In the genomic region with DNA sequence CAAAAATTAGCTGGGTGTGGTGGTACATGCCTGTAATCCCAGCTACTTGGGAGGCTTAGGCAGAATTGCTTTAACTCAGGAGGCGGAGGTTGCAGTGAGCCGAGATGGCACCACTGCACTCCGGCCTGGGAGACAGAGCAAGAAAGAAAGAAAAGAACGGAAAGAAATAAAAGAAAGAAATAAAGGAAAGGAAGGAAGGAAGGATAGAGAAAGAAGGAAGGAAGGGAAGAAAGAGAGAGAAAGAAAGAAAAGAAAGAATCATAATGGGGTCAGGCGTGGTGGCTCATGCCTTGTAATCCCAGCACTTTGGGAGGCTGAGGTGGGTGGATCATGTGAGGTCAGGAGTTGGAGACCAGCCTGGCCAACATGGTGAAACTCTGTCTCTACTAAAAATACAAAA, we compare ENCODE assay signal across 7 cellular contexts. TPM values are rescaled to one million over a fixed set of nuclear protein-coding genes. Genes with fewer than 3 reads are reported as not detected.
A peak's percentile ranks its signal among the peaks of the same experiment; 100 is the strongest.
DNase-seq lines count a peak whose midpoint lies in the region; ATAC-seq, FAIRE-seq and TF ChIP-seq lines count a peak whose summit lies in the region.
"Not testable (repeated sequence)": the region's sequence is repeated elsewhere in the genome, so short reads cannot be mapped to it uniquely, and the experiment has no call there.

No MANE protein-coding gene starts in this region.

- intact Hi-C loops in K562 (cut with micrococcal nuclease): not testable (repeated sequence)
- intact Hi-C loops in esophagus squamous epithelium (cut with DNase I): loop anchor here (5.0 kb wide), 1 partner anchor 49 kb away; no protein-coding TSS in a partner anchor

- not testable (repeated sequence) for H3K27ac Mint-ChIP-seq in GM23338
- H3K27ac Mint-ChIP-seq in activated T-cell treated with anti-CD3 and anti-CD28 coated beads, Interleukin-2, amount 50 U/mL, for 72 hours: peak overlapping the region; percentile 89
- H3K27ac Mint-ChIP-seq in progenitor cell of endocrine pancreas: peak overlapping the region; percentile 38
- H3K27ac Mint-ChIP-seq in stimulated activated naive B cell treated with anti-CD40 and anti-IgM and Interleukin-4, amounts not matched to agents 10 μg/mL and 1 μg/mL and 100 μg/mL, for 72 hours: peak overlapping the region; percentile 1

- not testable (repeated sequence) for H3K36me3 ChIP-seq in GM23338 (ENCODE audit: insufficient read depth); SK-N-SH (replicated peaks in 1 of 2; ENCODE audit: control insufficient read depth in 1 of 2, insufficient read depth in 2 of 2, low read length in 1 of 2); K562 (ENCODE audit: control insufficient read depth, insufficient read depth, low read length); esophagus squamous epithelium

- H3K4me3 Mint-ChIP-seq in GM23338; activated T-cell treated with anti-CD3 and anti-CD28 coated beads, Interleukin-2, amount 50 U/mL, for 72 hours; progenitor cell of endocrine pancreas (ENCODE audit: low read depth); stimulated activated naive B cell treated with anti-CD40 and anti-IgM and Interleukin-4, amounts not matched to agents 10 μg/mL and 1 μg/mL and 100 μg/mL, for 72 hours: not testable (repeated sequence)

- H3K27me3 Mint-ChIP-seq in GM23338 (ENCODE audit: insufficient read depth, low read depth, poor library complexity); activated T-cell treated with anti-CD3 and anti-CD28 coated beads, Interleukin-2, amount 50 U/mL, for 72 hours (ENCODE audit: low read depth); progenitor cell of endocrine pancreas; stimulated activated naive B cell treated with anti-CD40 and anti-IgM and Interleukin-4, amounts not matched to agents 10 μg/mL and 1 μg/mL and 100 μg/mL, for 72 hours: not testable (repeated sequence)

- not testable (repeated sequence) for H4K20me1 ChIP-seq in GM23338 (replicated peaks; ENCODE audit: insufficient read depth); SK-N-SH (ENCODE audit: insufficient read depth); K562 (replicated peaks; ENCODE audit: control insufficient read depth, insufficient read depth, low read length)

- BruUV-seq in K562 (replicated peaks; lab: Mats Ljungman, UMichigan): not testable (repeated sequence)

- not testable (repeated sequence) for FAIRE-seq in K562 (lab: Jason Lieb, UNC)

- TF ChIP-seq CTCF in GM23338 (conservative IDR thresholded peaks at IDR 0.05; ENCODE audit: low read depth in 2 of 2); SK-N-SH (IDR thresholded peaks at IDR 0.05); K562 (IDR thresholded peaks at IDR 0.05 in 2 of 3, conservative IDR thresholded peaks at IDR 0.05 in 1 of 3; ENCODE audit: insufficient read depth in 2 of 3, low read depth in 1 of 3, low read length in 3 of 3); esophagus squamous epithelium (IDR thresholded peaks at IDR 0.05); progenitor cell of endocrine pancreas (IDR thresholded peaks at IDR 0.05; ENCODE audit: unreplicated experiment): not testable (repeated sequence)

- H3K9me2 ChIP-seq in GM23338 (ENCODE audit: insufficient read depth); SK-N-SH: not testable (repeated sequence)

- H3K9ac ChIP-seq in SK-N-SH; K562 (ENCODE audit: insufficient read depth in 1 of 2, low read depth in 2 of 2, low read length in 2 of 2): not testable (repeated sequence)

- not testable (repeated sequence) for H3K27ac ChIP-seq in GM23338 (ENCODE audit: low read depth); K562 (ENCODE audit: extremely low read depth, low read depth, low read length)
- H3K27ac ChIP-seq in SK-N-SH (ENCODE audit: low read depth in 2 of 2, low read length in 1 of 2) (peak overlapping the region in 1 of 2 experiments; percentile 64; a peak in 1 of 4 replicates), esophagus squamous epithelium (peak overlapping the region in 3 of 4 donors; percentile 36 to 57 (median 50))

- TF ChIP-seq RAD21 in SK-N-SH (IDR thresholded peaks at IDR 0.05; ENCODE audit: low read length); K562 (CRISPR knock-in tag; conservative IDR thresholded peaks at IDR 0.05 in 1 of 2, IDR thresholded peaks at IDR 0.05 in 1 of 2): not testable (repeated sequence)

- H3F3A ChIP-seq in GM23338 (replicated peaks; ENCODE audit: low read depth); SK-N-SH (replicated peaks; ENCODE audit: insufficient read depth): not testable (repeated sequence)

- H3K4me2 ChIP-seq in GM23338; SK-N-SH; K562 (ENCODE audit: insufficient read depth, low read length): not testable (repeated sequence)

- POLR2A ChIA-PET in SK-N-SH (lab: Yijun Ruan, JAX): not testable (repeated sequence)
- POLR2A ChIA-PET in K562 (lab: Yijun Ruan, JAX): interaction anchor here (1.2 kb wide), 2 partner anchors 9 to 53 kb away, joined by 3 to 4 read pairs; no protein-coding TSS in a partner anchor

- not testable (repeated sequence) for H3K4me3 ChIP-seq in GM23338; SK-N-SH (ENCODE audit: low read depth in 2 of 2, low read length in 1 of 2); K562; esophagus squamous epithelium

- not testable (repeated sequence) for H3K4me1 ChIP-seq in GM23338 (ENCODE audit: insufficient read depth); SK-N-SH (ENCODE audit: control insufficient read depth in 1 of 2, insufficient read depth in 2 of 2, low read depth in 1 of 2, low read length in 1 of 2); K562 (replicated peaks in 1 of 2; ENCODE audit: control insufficient read depth in 2 of 2, insufficient read depth in 2 of 2, low read length in 2 of 2)
- peaks cover 5 to 47% (median 10%) of the 10 kb centered on the region in 3 donors for H3K4me1 ChIP-seq in esophagus squamous epithelium

- H3K36me3 Mint-ChIP-seq in GM23338 (ENCODE audit: low read depth); activated T-cell treated with anti-CD3 and anti-CD28 coated beads, Interleukin-2, amount 50 U/mL, for 72 hours (ENCODE audit: insufficient read depth in 2 of 2); progenitor cell of endocrine pancreas (ENCODE audit: insufficient read depth); stimulated activated naive B cell treated with anti-CD40 and anti-IgM and Interleukin-4, amounts not matched to agents 10 μg/mL and 1 μg/mL and 100 μg/mL, for 72 hours: not testable (repeated sequence)

- not testable (repeated sequence) for H3K9me3 ChIP-seq in SK-N-SH; K562 (replicated peaks; ENCODE audit: control insufficient read depth, insufficient read depth, low read depth, low read length); esophagus squamous epithelium

- not testable (repeated sequence) for H3K9me3 Mint-ChIP-seq in GM23338; activated T-cell treated with anti-CD3 and anti-CD28 coated beads, Interleukin-2, amount 50 U/mL, for 72 hours; progenitor cell of endocrine pancreas (ENCODE audit: low read depth); stimulated activated naive B cell treated with anti-CD40 and anti-IgM and Interleukin-4, amounts not matched to agents 10 μg/mL and 1 μg/mL and 100 μg/mL, for 72 hours

- not testable (repeated sequence) for H3K4me1 Mint-ChIP-seq in GM23338; activated T-cell treated with anti-CD3 and anti-CD28 coated beads, Interleukin-2, amount 50 U/mL, for 72 hours (ENCODE audit: low read depth); progenitor cell of endocrine pancreas (ENCODE audit: low read depth)
- peaks cover 14 to 36% of the 10 kb centered on the region in 2 donors for H3K4me1 Mint-ChIP-seq in stimulated activated naive B cell treated with anti-CD40 and anti-IgM and Interleukin-4, amounts not matched to agents 10 μg/mL and 1 μg/mL and 100 μg/mL, for 72 hours

- ATAC-seq in GM23338; activated T-cell treated with anti-CD3 and anti-CD28 coated beads, Interleukin-2, amount 50 U/mL, for 72 hours (replicated peaks in 1 of 2); K562; stimulated activated naive B cell treated with anti-CD40 and anti-IgM and Interleukin-4, amounts not matched to agents 10 μg/mL and 1 μg/mL and 100 μg/mL, for 72 hours (replicated peaks): not testable (repeated sequence)

- CTCF ChIA-PET in SK-N-SH (lab: Yijun Ruan, JAX): interaction anchor here (0.7 to 1.3 kb wide), 3 partner anchors 30 to 69 kb away, joined by 3 to 4 read pairs (median 3); no protein-coding TSS in a partner anchor
- CTCF ChIA-PET in K562 (lab: Yijun Ruan, JAX; ENCODE audit: low intra/inter-chr PET ratio): not testable (repeated sequence)

- TF ChIP-seq EP300 in SK-N-SH (IDR thresholded peaks at IDR 0.05; ENCODE audit: borderline replicate concordance in 1 of 2, low read depth in 1 of 2, low read length in 1 of 2); K562 (IDR thresholded peaks at IDR 0.05; ENCODE audit: low read length): not testable (repeated sequence)

- not testable (repeated sequence) for H3K9me1 ChIP-seq in K562 (ENCODE audit: control insufficient read depth, insufficient read depth, low read length)

- in situ Hi-C loops in K562 (cut with MboI): loop anchor here (5.0 to 25.0 kb wide), 3 partner anchors 59 to 974 kb away; no protein-coding TSS in a partner anchor

- H3K79me2 ChIP-seq in GM23338 (replicated peaks; ENCODE audit: insufficient read depth); SK-N-SH (ENCODE audit: insufficient read depth); K562 (ENCODE audit: control insufficient read depth, insufficient read depth, low read length): not testable (repeated sequence)

- WGBS in SK-N-SH (ENCODE audit: low lambda C conversion rate): 94% methylated on average over 5 of the region's 5 CpGs
- 70% methylated on average over 1 of the region's 5 CpGs for WGBS in K562 (ENCODE audit: insufficient coverage, low coverage, missing lambda C conversion rate)
- WGBS in esophagus squamous epithelium, 2 donors: 76 to 91% methylated on average over 5 of the region's 5 CpGs

- TF ChIP-seq POLR2A in K562 (conservative IDR thresholded peaks at IDR 0.05); esophagus squamous epithelium (IDR thresholded peaks at IDR 0.05): not testable (repeated sequence)

- not testable (repeated sequence) for H3K27me3 ChIP-seq in GM23338 (ENCODE audit: insufficient read depth); SK-N-SH (ENCODE audit: insufficient read depth); K562 (ENCODE audit: control insufficient read depth in 2 of 2, insufficient read depth in 2 of 2, low read length in 2 of 2); esophagus squamous epithelium

- not testable (repeated sequence) for DNase-seq in GM23338 (ENCODE audit: low spot score); SK-N-SH; activated T-cell treated with anti-CD3 and anti-CD28 coated beads, Interleukin-2, amount 50 U/mL, for 72 hours; K562 (ENCODE audit: extremely low read depth in 1 of 4, low spot score in 3 of 4); esophagus squamous epithelium (lab: John Stamatoyannopoulos, UW); progenitor cell of endocrine pancreas (ENCODE audit: low spot score, unreplicated experiment); stimulated activated naive B cell treated with anti-CD40 and anti-IgM and Interleukin-4, amounts not matched to agents 10 μg/mL and 1 μg/mL and 100 μg/mL, for 72 hours

- H2AFZ ChIP-seq in GM23338 (peak overlapping the region; percentile 23; the same call in 1 of the 2 replicates), SK-N-SH (ENCODE audit: low read depth) (0 out of 2 replicates have a peak overlapping the region, but pooled peaks have one; percentile 38)
- H2AFZ ChIP-seq in K562 (ENCODE audit: low read depth, low read length): not testable (repeated sequence)

RNA-seq across cellular contexts. Expression of a gene that starts 10.8 kb away (rescaled TPM):
- total RNA-seq in GM23338 (2014; rRNA removed; shearing (Covaris generic)): 152 and 180 TPM in 2 replicates
- polyA plus RNA-seq in GM23338 (2016; fragmentation: Nextera tagmentation; extraction: Ambion mirVana) (66.4 and 72.5 TPM in 2 replicates), SK-N-SH (2012; rRNA removed) (70.7 and 82.9 TPM in 2 replicates), K562 (2011; rRNA removed) (85.0 and 107 TPM in 2 replicates), K562 (2014; fragmentation: Illumina TruSeq; extraction: Trizol) (67.6 and 79.1 TPM in 2 replicates), K562 (2014; fragmentation: Nextera tagmentation; extraction: Ambion mirVana) (10 to 100 TPM; 12.2 to 16.3 TPM), K562 (2014; rRNA removed) (70.8 and 86.0 TPM in 2 replicates)
- polyA plus RNA-seq in SK-N-SH (2012; cell fraction: cytosol; rRNA removed): 108 and 115 TPM in 2 replicates
- polyA plus RNA-seq in SK-N-SH (2012; cell fraction: nucleus; rRNA removed): 28.0 and 48.3 TPM in 2 replicates
- total RNA-seq in activated T-cell treated with anti-CD3 and anti-CD28 coated beads, Interleukin-2, amount 50 U/mL, for 72 hours: 100 to 1,000 TPM; 112 to 125 TPM
- total RNA-seq in K562 (2011; cell fraction: chromatin; rRNA removed; ENCODE audit: low replicate concordance): 42.0 and 73.0 TPM in 2 replicates
- total RNA-seq in K562 (2011; cell fraction: nucleolus; rRNA removed): 27.7 and 29.2 TPM in 2 replicates
- 44.9 and 62.3 TPM in 2 replicates for total RNA-seq in K562 (2011; cell fraction: nucleoplasm; rRNA removed)
- total RNA-seq in K562 (2014; rRNA removed) (69.1 and 74.8 TPM in 2 replicates), K562 (2014; rRNA removed; fragmentation: Illumina TruSeq; extraction: Trizol) (81.2 and 105 TPM in 2 replicates), K562 (2015; rRNA removed; fragmentation: Illumina TruSeq; extraction: Trizol) (80.9 and 82.2 TPM in 2 replicates), K562 (2021) (65.8 and 66.1 TPM in 2 replicates), esophagus squamous epithelium (100 to 1,000 TPM in 3 of 4 donors, 10 to 100 TPM in 1; 82.3 to 169 (median 140) TPM), progenitor cell of endocrine pancreas (143 and 158 TPM in 2 replicates)
- polyA plus RNA-seq in K562 (2011; cell fraction: cytosol; rRNA removed): 27.8 and 39.5 TPM in 2 replicates
- polyA plus RNA-seq in K562 (2011; cell fraction: nucleus; rRNA removed): 9.7 and 27.7 TPM in 2 replicates
- polyA plus RNA-seq in K562 (2012): 58.8 and 97.2 TPM in 2 replicates
- 39.8 and 63.4 TPM in 2 replicates for polyA minus RNA-seq in K562 (2011; rRNA and poly(A)+ RNA removed)
- polyA minus RNA-seq in K562 (2011; cell fraction: cytosol; rRNA and poly(A)+ RNA removed): 24.4 and 27.4 TPM in 2 replicates
- 16.8 and 24.0 TPM in 2 replicates for polyA minus RNA-seq in K562 (2011; cell fraction: nucleus; rRNA and poly(A)+ RNA removed)
